In the genomic region with DNA sequence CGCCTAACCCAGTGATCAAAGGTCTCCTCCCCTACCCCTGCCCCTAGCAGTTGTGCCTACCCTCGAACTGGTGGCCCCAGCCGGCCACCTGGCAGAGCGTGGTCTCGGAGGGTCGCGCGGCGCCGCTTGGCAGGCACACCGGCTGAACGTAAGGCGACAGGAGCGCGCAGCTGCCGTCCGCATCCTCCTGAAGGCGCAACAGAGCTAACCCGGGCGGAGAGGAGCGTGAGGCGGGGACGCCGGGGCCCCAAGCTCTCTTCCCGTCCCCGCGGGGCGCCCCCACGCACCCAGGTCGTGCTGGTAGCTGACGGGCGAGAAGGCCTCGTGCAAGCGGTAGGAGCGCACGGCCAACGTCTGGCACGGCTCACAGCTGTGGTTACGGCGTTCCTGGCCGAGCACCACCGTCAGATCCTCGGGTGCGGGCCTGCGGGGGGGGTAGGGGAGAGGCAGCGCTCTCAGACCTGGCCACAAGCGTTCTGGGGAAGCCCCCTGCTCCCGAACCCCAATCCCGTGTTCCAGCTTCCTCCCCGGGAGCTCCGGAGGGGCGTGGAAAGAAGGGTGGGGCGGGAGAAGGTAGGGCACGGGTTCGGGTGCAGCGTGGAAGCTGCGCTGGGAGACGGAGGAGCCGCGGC, we compare ENCODE assay signal across 6 cellular contexts. TPM values are rescaled to one million over a fixed set of nuclear protein-coding genes. Genes with fewer than 3 reads are reported as not detected.
DNase-seq lines count a peak whose midpoint lies in the region; ATAC-seq and TF ChIP-seq lines count a peak whose summit lies in the region.

No MANE protein-coding gene starts in this region.

- H3K9me3 Mint-ChIP-seq in activated CD4-positive, alpha-beta T cell treated with anti-CD3 and anti-CD28 coated beads for 36 hours (ENCODE audit: low read depth), result no peaks in the 10 kb centered on the region

- POLR2A ChIA-PET in activated CD4-positive, alpha-beta T cell treated with anti-CD3 and anti-CD28 coated beads for 36 hours (lab: Charles Lee), result interaction anchor here (0.9 to 4.3 kb wide), 11 partner anchors 10 to 54 kb away, joined by 3 to 25 read pairs (median 9); a partner anchor contains a TSS

- ATAC-seq in GM18502 (IDR thresholded peaks at IDR 0.05; ENCODE audit: poor library complexity, unreplicated experiment) (peak; percentile 23), HG03064 (IDR thresholded peaks at IDR 0.05; ENCODE audit: low read depth, unreplicated experiment) (peak; percentile 5)
- ATAC-seq in activated CD4-positive, alpha-beta T cell treated with anti-CD3 and anti-CD28 coated beads for 36 hours, result peak; percentile 37

- TF ChIP-seq POLR2A in testis (IDR thresholded peaks at IDR 0.05), result no peak

- H3K9me3 ChIP-seq in right atrium auricular region (no peaks in the 10 kb centered on the region), testis (no peaks in the 10 kb centered on the region)

- DNase-seq in activated CD4-positive, alpha-beta T cell treated with anti-CD3 and anti-CD28 coated beads for 36 hours, result peak; percentile 77
- DNase-seq in right atrium auricular region (ENCODE audit: low spot score) (no peak), testis (no peak), NCI-H1048 (lab: John Stamatoyannopoulos, UW) (no peak)

- H3K4me3 ChIP-seq in right atrium auricular region (peak overlapping the region; percentile 25 to 62), testis (peak overlapping the region; percentile 47 to 60)

- peaks cover 27% of the 10 kb centered on the region for H3K4me1 Mint-ChIP-seq in activated CD4-positive, alpha-beta T cell treated with anti-CD3 and anti-CD28 coated beads for 36 hours

- H3K27me3 Mint-ChIP-seq in activated CD4-positive, alpha-beta T cell treated with anti-CD3 and anti-CD28 coated beads for 36 hours, result peaks cover 14% of the 10 kb centered on the region

- H3K4me1 ChIP-seq in right atrium auricular region (peaks cover 0 to 39% of the 10 kb centered on the region in 2 donors), testis (peaks cover 21% of the 10 kb centered on the region)

- H3K27me3 ChIP-seq in right atrium auricular region (peaks cover 31 to 38% of the 10 kb centered on the region in 2 donors), testis (no peaks in the 10 kb centered on the region)

- TF ChIP-seq CTCF in right atrium auricular region (IDR thresholded peaks at IDR 0.05), result no peak
- TF ChIP-seq CTCF in testis (IDR thresholded peaks at IDR 0.05), result no peak

- H3K27ac ChIP-seq in right atrium auricular region (no peak overlapping the region), testis (no peak overlapping the region)

- H3K36me3 ChIP-seq in right atrium auricular region (no peaks in the 10 kb centered on the region), testis (ENCODE audit: low read depth, missing control alignments) (no peaks in the 10 kb centered on the region)

- intact Hi-C loops in activated CD4-positive, alpha-beta T cell treated with anti-CD3 and anti-CD28 coated beads for 36 hours (cut with DNase I, micrococcal nuclease), result loop anchor here (1.0 to 5.0 kb wide), 7 partner anchors 26 to 114 kb away; a partner anchor contains a TSS
- intact Hi-C loops in testis (cut with DNase I; ENCODE audit: low total_unique reads), result loop anchor here (5.0 kb wide), 1 partner anchor 54 kb away; no protein-coding TSS in a partner anchor

- H3K4me3 Mint-ChIP-seq in activated CD4-positive, alpha-beta T cell treated with anti-CD3 and anti-CD28 coated beads for 36 hours, result peak overlapping the region; percentile 72

- H3K27ac Mint-ChIP-seq in activated CD4-positive, alpha-beta T cell treated with anti-CD3 and anti-CD28 coated beads for 36 hours, result peak overlapping the region; percentile 55

- CTCF ChIA-PET in activated CD4-positive, alpha-beta T cell treated with anti-CD3 and anti-CD28 coated beads for 36 hours (lab: Charles Lee), result interaction anchor here (0.6 to 7.3 kb wide), 31 partner anchors 7 to 277 kb away, joined by 3 to 195 read pairs (median 7); a partner anchor contains a TSS

- WGBS in testis, 2 donors, result 1 to 2% methylated on average over 31 to 56 of the region's 60 CpGs

- H3K36me3 Mint-ChIP-seq in activated CD4-positive, alpha-beta T cell treated with anti-CD3 and anti-CD28 coated beads for 36 hours (ENCODE audit: low read depth), result no peaks in the 10 kb centered on the region

RNA-seq across cellular contexts. Expression of a gene that starts 2.8 kb away (rescaled TPM):
- total RNA-seq in activated CD4-positive, alpha-beta T cell treated with anti-CD3 and anti-CD28 coated beads for 36 hours, result not detected
- total RNA-seq in right atrium auricular region (not detected), testis (10 to 100 TPM; 27.5 to 45.7 TPM)
- 7.4 TPM for polyA plus RNA-seq in testis (ENCODE audit: insufficient read depth, low read depth, low replicate concordance)

RNA-seq across cellular contexts. Expression of a gene that starts 6.1 kb away (rescaled TPM):
- 1 to 10 TPM; 3.4 to 4.9 TPM for total RNA-seq in activated CD4-positive, alpha-beta T cell treated with anti-CD3 and anti-CD28 coated beads for 36 hours
- total RNA-seq in right atrium auricular region (under 1 TPM in 1 of 2 donors, not detected in 1; 0.43 TPM), testis (1 to 10 TPM; 5.3 to 5.8 TPM)
- polyA plus RNA-seq in testis (ENCODE audit: insufficient read depth, low read depth, low replicate concordance), result 4.9 TPM

RNA-seq across cellular contexts. Expression of a gene that starts 19.1 kb away (rescaled TPM):
- under 1 TPM in 1 of 2 experiments, not detected in 1; 0.14 TPM for total RNA-seq in activated CD4-positive, alpha-beta T cell treated with anti-CD3 and anti-CD28 coated beads for 36 hours
- total RNA-seq in right atrium auricular region (not detected), testis (under 1 TPM in 1 of 2 donors, not detected in 1; 0.19 TPM)
- not detected for polyA plus RNA-seq in testis (ENCODE audit: insufficient read depth, low read depth, low replicate concordance)

RNA-seq across cellular contexts. Expression of a gene that starts 23.2 kb away (rescaled TPM):
- total RNA-seq in activated CD4-positive, alpha-beta T cell treated with anti-CD3 and anti-CD28 coated beads for 36 hours, result 100 to 1,000 TPM; 110 to 141 TPM
- total RNA-seq in right atrium auricular region (10 to 100 TPM in 1 of 2 donors, 1 to 10 TPM in 1; 9.9 to 14.1 TPM), testis (10 to 100 TPM; 51.8 to 57.0 TPM)
- 32.6 TPM for polyA plus RNA-seq in testis (ENCODE audit: insufficient read depth, low read depth, low replicate concordance)

RNA-seq across cellular contexts. Expression of a gene that starts 43.3 kb away (rescaled TPM):
- total RNA-seq in activated CD4-positive, alpha-beta T cell treated with anti-CD3 and anti-CD28 coated beads for 36 hours, result 10 to 100 TPM; 12.3 to 13.0 TPM
- total RNA-seq in right atrium auricular region (1 to 10 TPM in 1 of 2 donors, under 1 TPM in 1; 0.90 to 1.1 TPM), testis (10 to 100 TPM; 19.9 to 23.2 TPM)
- 2.8 TPM for polyA plus RNA-seq in testis (ENCODE audit: insufficient read depth, low read depth, low replicate concordance)

Comparison
In these comparisons a context has a peak if more than half of its experiments do, and no peak if none do; other contexts are left out.
1. RNA of a gene that starts 2.8 kb away (total RNA-seq): 27.5 to 45.7 TPM in testis; not detected in activated CD4-positive, alpha-beta T cell treated with anti-CD3 and anti-CD28 coated beads for 36 hours and not detected in right atrium auricular region; every median in the first group is over 10 times any median in the second.
2. Peak in every context shown above with its lines, with median percentiles within 50 percentile points of each other: ATAC-seq.